Comparison of ENCODE assay signal across 2 cellular contexts in genomic region chr12:132550830-132551229, GRCh38.
TF ChIP-seq lines count a peak whose summit lies in the region.

No MANE protein-coding gene starts in this region.

TF ChIP-seq in HEK293, 187 proteins besides CTCF, POLR2A, EP300 and RAD21 (continued from another document):
- peak; percentile 85 for TF ChIP-seq ZIC2 (tag by site-specific recombination; IDR thresholded peaks at IDR 0.05)

TF ChIP-seq in HepG2, 621 proteins besides CTCF, POLR2A, EP300 and RAD21 (continued from another document):
- no peak for TF ChIP-seq ZNF784 (CRISPR knock-in tag; IDR thresholded peaks at IDR 0.05; ENCODE audit: borderline replicate concordance)
- TF ChIP-seq RARA (CRISPR knock-in tag; IDR thresholded peaks at IDR 0.05): no peak
- no peak for TF ChIP-seq ZHX2 (IDR thresholded peaks at IDR 0.05; ENCODE audit: low read depth)
- TF ChIP-seq ZHX2 (CRISPR knock-in tag; IDR thresholded peaks at IDR 0.05; ENCODE audit: borderline replicate concordance): no peak
- TF ChIP-seq RFXAP (CRISPR knock-in tag; IDR thresholded peaks at IDR 0.05; ENCODE audit: borderline replicate concordance): no peak
- TF ChIP-seq ZNF251 (CRISPR knock-in tag; IDR thresholded peaks at IDR 0.05): no peak
- no peak for TF ChIP-seq MEIS1 (CRISPR knock-in tag; IDR thresholded peaks at IDR 0.05; ENCODE audit: borderline replicate concordance)
- no peak for TF ChIP-seq MNT (IDR thresholded peaks at IDR 0.05)
- TF ChIP-seq ZBTB46 (CRISPR knock-in tag; IDR thresholded peaks at IDR 0.05; ENCODE audit: borderline replicate concordance): no peak
- no peak for TF ChIP-seq PHF21A (CRISPR knock-in tag; IDR thresholded peaks at IDR 0.05)
- TF ChIP-seq CSRNP2 (CRISPR knock-in tag; conservative IDR thresholded peaks at IDR 0.05; ENCODE audit: low read depth): no peak
- no peak for TF ChIP-seq DBP (CRISPR knock-in tag; IDR thresholded peaks at IDR 0.05; ENCODE audit: not compliant biosample characterization)
